8 cellular contexts compared by ENCODE assay signal in the genomic region with DNA sequence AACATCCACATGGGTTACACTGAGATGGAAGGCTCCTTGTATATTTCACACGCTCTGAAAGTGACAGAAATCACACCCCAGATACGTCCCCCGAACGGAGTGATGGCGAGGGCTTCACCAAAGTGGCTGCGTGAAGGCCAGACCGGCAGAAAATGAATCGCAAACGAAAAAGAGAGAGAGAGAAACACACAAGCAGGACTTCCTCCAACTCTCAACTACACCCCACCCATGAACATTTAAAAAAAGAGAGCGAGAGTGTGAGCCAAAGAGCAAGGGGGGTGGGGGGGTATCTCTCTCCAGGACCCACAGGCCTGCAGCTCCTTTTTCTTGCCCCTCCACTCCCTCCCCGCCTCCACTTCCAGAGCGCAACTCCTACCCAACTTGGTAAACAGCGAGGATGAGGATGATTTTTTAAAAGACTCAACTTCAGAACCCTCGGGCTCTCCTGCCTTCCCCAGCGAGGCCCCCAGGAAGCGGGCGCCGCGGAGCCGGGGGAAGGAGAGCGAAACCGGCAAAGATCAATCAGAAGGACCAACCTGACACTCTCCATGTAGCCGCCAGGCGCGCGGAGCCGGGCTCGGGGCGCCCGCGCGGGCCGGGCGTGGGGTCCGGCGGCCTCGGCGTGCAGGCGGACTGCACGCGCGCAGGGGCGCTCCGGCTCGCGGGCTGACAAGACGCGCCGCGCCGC.
DNase-seq lines count a peak whose midpoint lies in the region; ATAC-seq and TF ChIP-seq lines count a peak whose summit lies in the region.

No MANE protein-coding gene starts in this region.

- H3K9me3 Mint-ChIP-seq in activated naive CD4-positive, alpha-beta T cell treated with anti-CD3 and anti-CD28 coated beads, Interleukin-2, amount 10 ng/mL, durations not matched to agents 7 days and 5 days: no peaks in the 10 kb centered on the region

- DNase-seq in RPMI8226 (peak; percentile 14), Right ventricle myocardium superior (peak; percentile 45), cortex of kidney (lab: John Stamatoyannopoulos, UW) (no peak), GDM1 (lab: John Stamatoyannopoulos, UW) (no peak)
- DNase-seq in activated naive CD4-positive, alpha-beta T cell treated with anti-CD3 and anti-CD28 coated beads, Interleukin-2, amount 10 ng/mL, durations not matched to agents 7 days and 5 days: peak; percentile 83

- H3K27ac ChIP-seq in parathyroid adenoma: peak overlapping the region; percentile 20

- no peaks in the 10 kb centered on the region for H3K27me3 ChIP-seq in parathyroid adenoma (ENCODE audit: control insufficient read depth, insufficient read depth, low read length)

- H3K4me3 Mint-ChIP-seq in activated naive CD4-positive, alpha-beta T cell treated with anti-CD3 and anti-CD28 coated beads, Interleukin-2, amount 10 ng/mL, durations not matched to agents 7 days and 5 days: no peak overlapping the region

- no peak overlapping the region for H3K9ac ChIP-seq in parathyroid adenoma

- ATAC-seq in GM18498 (IDR thresholded peaks at IDR 0.05; ENCODE audit: unreplicated experiment) (peak; percentile 52), HG02884 (IDR thresholded peaks at IDR 0.05; ENCODE audit: unreplicated experiment) (peak; percentile 38), Right ventricle myocardium superior (ENCODE audit: poor library complexity) (peak; percentile 47)

- peak overlapping the region; percentile 72 for H3K4me2 ChIP-seq in parathyroid adenoma (ENCODE audit: low read length)

- no peak overlapping the region for H3K27ac Mint-ChIP-seq in activated naive CD4-positive, alpha-beta T cell treated with anti-CD3 and anti-CD28 coated beads, Interleukin-2, amount 10 ng/mL, durations not matched to agents 7 days and 5 days

- H3K4me1 Mint-ChIP-seq in activated naive CD4-positive, alpha-beta T cell treated with anti-CD3 and anti-CD28 coated beads, Interleukin-2, amount 10 ng/mL, durations not matched to agents 7 days and 5 days: peaks cover 66% of the 10 kb centered on the region

- intact Hi-C loops in Right ventricle myocardium superior (cut with DNase I): loop anchor here (5.0 to 10.0 kb wide), 2 partner anchors 57 to 180 kb away; no protein-coding TSS in a partner anchor

- no peaks in the 10 kb centered on the region for H3K79me2 ChIP-seq in parathyroid adenoma

- peak overlapping the region; percentile 65 for H2AFZ ChIP-seq in parathyroid adenoma

- CTCF ChIA-PET in activated naive CD4-positive, alpha-beta T cell treated with anti-CD3 and anti-CD28 coated beads, Interleukin-2, amount 10 ng/mL, durations not matched to agents 7 days and 5 days (lab: Charles Lee): no interaction called here

- H3K27me3 Mint-ChIP-seq in activated naive CD4-positive, alpha-beta T cell treated with anti-CD3 and anti-CD28 coated beads, Interleukin-2, amount 10 ng/mL, durations not matched to agents 7 days and 5 days: no peaks in the 10 kb centered on the region

- no peak for TF ChIP-seq CTCF in parathyroid adenoma (IDR thresholded peaks at IDR 0.05)

- no peaks in the 10 kb centered on the region for H3K36me3 ChIP-seq in parathyroid adenoma (ENCODE audit: control insufficient read depth, insufficient read depth, low read length)

- H3K4me1 ChIP-seq in parathyroid adenoma: no peaks in the 10 kb centered on the region

- peak overlapping the region; percentile 51 for H3K4me3 ChIP-seq in parathyroid adenoma (ENCODE audit: low read depth, low read length)

- H3K9me3 ChIP-seq in parathyroid adenoma (ENCODE audit: control insufficient read depth, low read length): no peaks in the 10 kb centered on the region

- H3K36me3 Mint-ChIP-seq in activated naive CD4-positive, alpha-beta T cell treated with anti-CD3 and anti-CD28 coated beads, Interleukin-2, amount 10 ng/mL, durations not matched to agents 7 days and 5 days: peaks cover 25% of the 10 kb centered on the region

Comparison
In these comparisons a context has a peak if more than half of its experiments do, and no peak if none do; other contexts are left out.
1. DNase-seq: peak in RPMI8226 (single experiment), activated naive CD4-positive, alpha-beta T cell treated with anti-CD3 and anti-CD28 coated beads, Interleukin-2, amount 10 ng/mL, durations not matched to agents 7 days and 5 days (single experiment) and Right ventricle myocardium superior (single experiment); none in cortex of kidney (single experiment) and GDM1 (single experiment).
2. Peak in every context shown above with its lines, with median percentiles within 50 percentile points of each other: ATAC-seq.